ENCODE assay signal across 25 cellular contexts in genomic region chr14:95085321-95085720, GRCh38.
"Had no signal": no experiment of that assay in that cellular context is flagged by ENCODE, and none has a peak within 500 bp of the region (broad histone marks: within the 10 kb centered on the region; RNA-seq: fewer than 3 reads in every experiment).

No MANE protein-coding gene starts in this region.

- FAIRE-seq: colon, frontal cortex, urothelium cell line had no signal

- H3K4me1 ChIP-seq: ascending aorta, prostate gland, thyroid gland had no signal

- ATAC-seq: activated CD8-positive, alpha-beta memory T cell treated with anti-CD3 and anti-CD28 coated beads, Interleukin-2, amount 10 ng/mL, durations not matched to agents 7 days and 5 days; activated CD8-positive, alpha-beta T cell treated with anti-CD3 and anti-CD28 coated beads for 36 hours; naive thymus-derived CD8-positive, alpha-beta T cell had no signal

- H3K27ac Mint-ChIP-seq: activated CD4-positive, alpha-beta T cell treated with anti-CD3 and anti-CD28 coated beads, Interleukin-2, amount 10 ng/mL, durations not matched to agents 7 days and 5 days; activated CD8-positive, alpha-beta memory T cell treated with anti-CD3 and anti-CD28 coated beads, Interleukin-2, amount 10 ng/mL, durations not matched to agents 7 days and 5 days; activated CD8-positive, alpha-beta T cell treated with anti-CD3 and anti-CD28 coated beads for 36 hours; memory B cell had no signal

- H3K4me3 ChIP-seq: ascending aorta, hepatocyte, ovary, prostate gland, thyroid gland had no signal

- H3K36me3 ChIP-seq: ovary, prostate gland had no signal

- DNase-seq: activated CD4-positive, alpha-beta T cell treated with anti-CD3 and anti-CD28 coated beads, Interleukin-2, amount 10 ng/mL, durations not matched to agents 7 days and 5 days; activated CD4-positive, CD25-positive, alpha-beta regulatory T cell treated with anti-CD3 and anti-CD28 coated beads, Interleukin-2, amount 50 U/mL, for 72 hours; activated CD8-positive, alpha-beta memory T cell treated with anti-CD3 and anti-CD28 coated beads, Interleukin-2, amount 10 ng/mL, durations not matched to agents 7 days and 5 days; activated CD8-positive, alpha-beta T cell treated with anti-CD3 and anti-CD28 coated beads for 36 hours; activated effector memory CD4-positive, alpha-beta T cell treated with anti-CD3 and anti-CD28 coated beads, Interleukin-2, amount 50 U/mL, for 16 hours; activated naive CD4-positive, alpha-beta T cell treated with anti-CD3 and anti-CD28 coated beads, Interleukin-2, amount 50 U/mL, for 16 hours; activated T-cell treated with anti-CD3 and anti-CD28 coated beads for 4 hours; brain microvascular endothelial cell; caudate nucleus; effector memory CD4-positive, alpha-beta T cell; glutamatergic neuron; naive thymus-derived CD8-positive, alpha-beta T cell; ovary; stimulated activated CD4-positive, alpha-beta T cell treated with anti-CD3 and anti-CD28 coated beads, Interleukin-4, amount 100 ng/mL, for 24 hours; stimulated activated naive CD4-positive, alpha-beta T cell treated with Interleukin-2 at 50 U/mL for 16 hours; substantia nigra; thyroid gland; WERI-Rb-1 had no signal

- H3K4me3 Mint-ChIP-seq: activated CD4-positive, alpha-beta T cell treated with anti-CD3 and anti-CD28 coated beads, Interleukin-2, amount 10 ng/mL, durations not matched to agents 7 days and 5 days; activated CD8-positive, alpha-beta memory T cell treated with anti-CD3 and anti-CD28 coated beads, Interleukin-2, amount 10 ng/mL, durations not matched to agents 7 days and 5 days; activated CD8-positive, alpha-beta T cell treated with anti-CD3 and anti-CD28 coated beads for 36 hours; memory B cell; naive thymus-derived CD8-positive, alpha-beta T cell had no signal

- H3K27me3 Mint-ChIP-seq: activated CD4-positive, alpha-beta T cell treated with anti-CD3 and anti-CD28 coated beads, Interleukin-2, amount 10 ng/mL, durations not matched to agents 7 days and 5 days; activated CD8-positive, alpha-beta memory T cell treated with anti-CD3 and anti-CD28 coated beads, Interleukin-2, amount 10 ng/mL, durations not matched to agents 7 days and 5 days; activated CD8-positive, alpha-beta T cell treated with anti-CD3 and anti-CD28 coated beads for 36 hours; memory B cell; naive thymus-derived CD8-positive, alpha-beta T cell had no signal

- H3K4me1 Mint-ChIP-seq: activated CD4-positive, alpha-beta T cell treated with anti-CD3 and anti-CD28 coated beads, Interleukin-2, amount 10 ng/mL, durations not matched to agents 7 days and 5 days; activated CD8-positive, alpha-beta memory T cell treated with anti-CD3 and anti-CD28 coated beads, Interleukin-2, amount 10 ng/mL, durations not matched to agents 7 days and 5 days; memory B cell had no signal

- H3K9me3 ChIP-seq: ascending aorta, ovary, prostate gland, thyroid gland had no signal

- H3K9me3 Mint-ChIP-seq: activated CD4-positive, alpha-beta T cell treated with anti-CD3 and anti-CD28 coated beads, Interleukin-2, amount 10 ng/mL, durations not matched to agents 7 days and 5 days; memory B cell; naive thymus-derived CD8-positive, alpha-beta T cell had no signal

- H3K27ac ChIP-seq: ascending aorta, brain microvascular endothelial cell, hepatocyte, ovary, prostate gland, thyroid gland, WERI-Rb-1 had no signal
